In genomic region chr7:140036224-140036651, GRCh38 we compare ENCODE assay signal across 10 cellular contexts. TPM values are rescaled to one million over a fixed set of nuclear protein-coding genes. Genes with fewer than 3 reads are reported as not detected.
DNase-seq lines count a peak whose midpoint lies in the region; ATAC-seq and TF ChIP-seq lines count a peak whose summit lies in the region.
"Had no signal": no experiment of that assay in that cellular context is flagged by ENCODE, and none has a peak within 500 bp of the region (broad histone marks: within the 10 kb centered on the region; RNA-seq: fewer than 3 reads in every experiment).

No MANE protein-coding gene starts in this region.

- H3K4me3 Mint-ChIP-seq in activated T-helper 2 cell treated with anti-CD3 and anti-CD28 coated beads, Interferon-gamma antibody, Interleukin-2, Interleukin-4, amounts not matched to agents 10 μg/mL and 5 μg/mL and 100 μg/mL, durations not matched to agents 14 hours and 24 hours and 36 hours (ENCODE audit: low read depth), result no peak overlapping the region

- DNase-seq in left ventricle myocardium superior, result no peak
- no peak for DNase-seq in left cardiac atrium
- no peak for DNase-seq in activated T-helper 2 cell treated with anti-CD3 and anti-CD28 coated beads, Interferon-gamma antibody, Interleukin-2, Interleukin-4, amounts not matched to agents 10 μg/mL and 5 μg/mL and 100 μg/mL, durations not matched to agents 14 hours and 24 hours and 36 hours (ENCODE audit: low spot score)
- DNase-seq in uterus, result no peak
- DNase-seq in GM19240 (ENCODE audit: insufficient read length, low spot score), result no peak
- DNase-seq in H7, result no peak
- DNase-seq in NCI-H1092 treated with DMSO at 0.1 percent for 48 hours (lab: John Stamatoyannopoulos, UW), result no peak
- DNase-seq: effector CD8-positive, alpha-beta T cell; kidney had no signal

- ATAC-seq in left ventricle myocardium superior (peak; percentile 65), left cardiac atrium (no peak), HG03442 (IDR thresholded peaks at IDR 0.05; ENCODE audit: unreplicated experiment) (peak; percentile 59)

- H3K4me1 ChIP-seq in uterus, result no peaks in the 10 kb centered on the region

- no peaks in the 10 kb centered on the region for H3K9me3 ChIP-seq in uterus

- peaks cover 27% of the 10 kb centered on the region for H3K4me1 Mint-ChIP-seq in activated T-helper 2 cell treated with anti-CD3 and anti-CD28 coated beads, Interferon-gamma antibody, Interleukin-2, Interleukin-4, amounts not matched to agents 10 μg/mL and 5 μg/mL and 100 μg/mL, durations not matched to agents 14 hours and 24 hours and 36 hours (ENCODE audit: low read depth)

- intact Hi-C loops in left ventricle myocardium superior (cut with micrococcal nuclease) (no loop called here), left cardiac atrium (cut with DNase I) (no loop called here), uterus (cut with DNase I; ENCODE audit: low total_unique reads) (no loop called here)
- intact Hi-C loops in activated T-helper 2 cell treated with anti-CD3 and anti-CD28 coated beads, Interferon-gamma antibody, Interleukin-2, Interleukin-4, amounts not matched to agents 10 μg/mL and 5 μg/mL and 100 μg/mL, durations not matched to agents 14 hours and 24 hours and 36 hours (cut with micrococcal nuclease), result no loop called here

- H3K36me3 ChIP-seq in uterus (no peaks in the 10 kb centered on the region), H7 (replicated peaks; ENCODE audit: control insufficient read depth, insufficient read depth, low read length) (no peaks in the 10 kb centered on the region; the same call in none of the 2 replicates)

- no peak for TF ChIP-seq CTCF in uterus (IDR thresholded peaks at IDR 0.05)

- H3K27me3 ChIP-seq in uterus, result no peaks in the 10 kb centered on the region
- H3K27me3 ChIP-seq in H7 (ENCODE audit: control insufficient read depth, insufficient read depth, low read length), result no peaks in the 10 kb centered on the region

- no peaks in the 10 kb centered on the region for H3K9me3 Mint-ChIP-seq in activated T-helper 2 cell treated with anti-CD3 and anti-CD28 coated beads, Interferon-gamma antibody, Interleukin-2, Interleukin-4, amounts not matched to agents 10 μg/mL and 5 μg/mL and 100 μg/mL, durations not matched to agents 14 hours and 24 hours and 36 hours

- peak overlapping the region; percentile 8 for H3K27ac ChIP-seq in uterus

- peak overlapping the region; percentile 22 for H3K27ac Mint-ChIP-seq in activated T-helper 2 cell treated with anti-CD3 and anti-CD28 coated beads, Interferon-gamma antibody, Interleukin-2, Interleukin-4, amounts not matched to agents 10 μg/mL and 5 μg/mL and 100 μg/mL, durations not matched to agents 14 hours and 24 hours and 36 hours

- no peak for TF ChIP-seq POLR2A in uterus (IDR thresholded peaks at IDR 0.05)

- H3K27me3 Mint-ChIP-seq in activated T-helper 2 cell treated with anti-CD3 and anti-CD28 coated beads, Interferon-gamma antibody, Interleukin-2, Interleukin-4, amounts not matched to agents 10 μg/mL and 5 μg/mL and 100 μg/mL, durations not matched to agents 14 hours and 24 hours and 36 hours (ENCODE audit: low read depth), result no peaks in the 10 kb centered on the region

- peaks cover 74% of the 10 kb centered on the region for H3K36me3 Mint-ChIP-seq in activated T-helper 2 cell treated with anti-CD3 and anti-CD28 coated beads, Interferon-gamma antibody, Interleukin-2, Interleukin-4, amounts not matched to agents 10 μg/mL and 5 μg/mL and 100 μg/mL, durations not matched to agents 14 hours and 24 hours and 36 hours (ENCODE audit: low read depth)

- no peak overlapping the region for H3K4me3 ChIP-seq in uterus
- H3K4me3 ChIP-seq in H7 (ENCODE audit: insufficient read depth, low read depth, low read length), result no peak overlapping the region

RNA-seq across cellular contexts. Expression of gene PARP12, which starts 26.5 kb away (rescaled TPM):
- 13.8 TPM for total RNA-seq in left ventricle myocardium superior
- total RNA-seq in left cardiac atrium, result 10 to 100 TPM; 15.1 to 25.5 TPM
- 23.6 and 24.6 TPM in 2 replicates for total RNA-seq in activated T-helper 2 cell treated with anti-CD3 and anti-CD28 coated beads, Interferon-gamma antibody, Interleukin-2, Interleukin-4, amounts not matched to agents 10 μg/mL and 5 μg/mL and 100 μg/mL, durations not matched to agents 14 hours and 24 hours and 36 hours
- 10 to 100 TPM; 22.5 to 89.5 (median 50.7) TPM for total RNA-seq in uterus
- total RNA-seq in H7 (2014; rRNA removed; shearing (Covaris generic)), result 5.0 and 6.6 TPM in 2 replicates

Comparison
In these comparisons a context has a peak if more than half of its experiments do, and no peak if none do; other contexts are left out.
1. ATAC-seq: peak in left ventricle myocardium superior (single experiment) and HG03442 (single experiment); none in left cardiac atrium (0 of 2).